In genomic region chr4:23770011-23770410, GRCh38 we compare ENCODE assay signal across 1 cellular context.
TF ChIP-seq lines count a peak whose summit lies in the region.

No MANE protein-coding gene starts in this region.

TF ChIP-seq in GM23338, 12 proteins besides CTCF, POLR2A, EP300 and RAD21:
- TF ChIP-seq ZNF114 (CRISPR knock-in tag; IDR thresholded peaks at IDR 0.05), result no peak
- no peak for TF ChIP-seq ZNF462 (CRISPR knock-in tag; IDR thresholded peaks at IDR 0.05)
- TF ChIP-seq POLR2AphosphoS5 (IDR thresholded peaks at IDR 0.05; ENCODE audit: low read depth), result no peak
- no peak for TF ChIP-seq ETS1 (IDR thresholded peaks at IDR 0.05)
- TF ChIP-seq CREB1 (CRISPR knock-in tag; IDR thresholded peaks at IDR 0.05; ENCODE audit: low read depth), result no peak
- no peak for TF ChIP-seq NANOG (IDR thresholded peaks at IDR 0.05; ENCODE audit: borderline replicate concordance)
- TF ChIP-seq STAT1 (IDR thresholded peaks at IDR 0.05; ENCODE audit: unreplicated experiment), result no peak
- TF ChIP-seq EZH2phosphoT487 (IDR thresholded peaks at IDR 0.05; ENCODE audit: unreplicated experiment), result no peak
- TF ChIP-seq JUNB (IDR thresholded peaks at IDR 0.05; ENCODE audit: unreplicated experiment), result no peak
- TF ChIP-seq REST (IDR thresholded peaks at IDR 0.05; ENCODE audit: unreplicated experiment), result no peak
- no peak for TF ChIP-seq EZH2 (IDR thresholded peaks at IDR 0.05; ENCODE audit: low read depth, unreplicated experiment)
- no peak for TF ChIP-seq ZNF331 (CRISPR knock-in tag; IDR thresholded peaks at IDR 0.05; ENCODE audit: low read depth)
